ENCODE assay signal across 38 cellular contexts in the genomic region with DNA sequence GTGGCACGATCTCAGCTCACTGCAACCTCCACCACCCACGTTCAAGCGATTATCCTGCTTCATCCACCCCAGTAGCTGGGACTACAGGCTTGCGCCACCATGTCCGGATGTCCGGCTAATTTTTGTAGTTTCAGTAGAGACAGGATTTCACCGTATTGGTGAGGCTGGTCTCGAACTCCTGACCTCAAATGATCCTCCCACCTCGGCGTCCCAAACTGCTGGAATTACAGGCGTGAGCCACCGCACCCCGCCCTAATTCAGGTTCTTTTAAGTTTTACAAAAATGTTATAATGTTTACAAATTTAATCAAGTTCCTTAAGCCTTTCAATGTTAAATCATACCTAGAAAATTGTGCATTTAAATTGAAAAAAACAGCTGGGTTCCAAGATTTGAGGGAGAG. TPM values are rescaled to one million over a fixed set of nuclear protein-coding genes. Genes with fewer than 3 reads are reported as not detected.
"Had no signal": no experiment of that assay in that cellular context is flagged by ENCODE, and none has a peak within 500 bp of the region (broad histone marks: within the 10 kb centered on the region; RNA-seq: fewer than 3 reads in every experiment).

No MANE protein-coding gene starts in this region.

- H3K27me3 ChIP-seq: MG63 had no signal

- H3K4me3 ChIP-seq: MG63 had no signal

- H3K27ac ChIP-seq: KMS-11 had no signal

- H3K36me3 ChIP-seq: MG63 had no signal

- DNase-seq: Karpas-422, Kasumi-1, MG63, MM.1S, MV-4-11, NCI-H1048, NCI-H1092, NCI-H1092 treated with DMSO at 0.1 percent for 48 hours, NCI-H1105, NCI-H1105 treated with DMSO at 0.1 percent for 48 hours, NCI-H1417, NCI-H1417 treated with DMSO at 0.1 percent for 48 hours, NCI-H1436, NCI-H1436 treated with DMSO at 0.1 percent for 48 hours, NCI-H146, NCI-H1694, NCI-H1694 treated with DMSO at 0.1 percent for 48 hours, NCI-H187, NCI-H187 treated with DMSO at 0.1 percent for 48 hours, NCI-H1930, NCI-H2029, NCI-H2029 treated with DMSO at 0.1 percent for 48 hours, NCI-H2081, NCI-H2081 treated with DMSO at 0.1 percent for 48 hours, NCI-H2107, NCI-H2171, NCI-H2171 treated with DMSO at 0.1 percent for 48 hours, NCI-H2227 treated with DMSO at 0.1 percent for 48 hours, NCI-H226, NCI-H345, NCI-H446, NCI-H446 treated with DMSO at 0.1 percent for 48 hours, NCI-H510A had no signal

- H3K4me2 ChIP-seq: KMS-11 had no signal

RNA-seq across cellular contexts. Expression of gene GJD3, which starts 13.3 kb away (rescaled TPM):
- total RNA-seq: LHCN-M2, M059J, MCF 10A, NCI-H460 had no signal
